In genomic region chr1:178776553-178776952, GRCh38 we compare ENCODE assay signal across 1 cellular context.
TF ChIP-seq lines count a peak whose summit lies in the region.

No MANE protein-coding gene starts in this region.

TF ChIP-seq in HepG2, 621 proteins besides CTCF, POLR2A, EP300 and RAD21 (continued from another document and continues in another):
- TF ChIP-seq HNF4G (IDR thresholded peaks at IDR 0.05; ENCODE audit: borderline replicate concordance, low read depth, low read length) (peak; percentile 24; the same call in 1 of the 2 replicates), HNF4G (CRISPR knock-in tag; IDR thresholded peaks at IDR 0.05; ENCODE audit: borderline replicate concordance, low read depth) (no peak), GATAD2A (CRISPR knock-in tag; IDR thresholded peaks at IDR 0.05) (peak; percentile 80), PITX1 (CRISPR knock-in tag; IDR thresholded peaks at IDR 0.05) (no peak), HNRNPK (IDR thresholded peaks at IDR 0.05; ENCODE audit: low read depth, low read length, poor library complexity, severe bottlenecking) (no peak), REPIN1 (CRISPR knock-in tag; IDR thresholded peaks at IDR 0.05; ENCODE audit: borderline replicate concordance, low read depth) (no peak), MED8 (CRISPR knock-in tag; IDR thresholded peaks at IDR 0.05; ENCODE audit: insufficient replicate concordance) (no peak), ZFP90 (CRISPR knock-in tag; IDR thresholded peaks at IDR 0.05; ENCODE audit: borderline replicate concordance) (no peak), BCL3 (CRISPR knock-in tag; IDR thresholded peaks at IDR 0.05) (no peak), MLX (CRISPR knock-in tag; IDR thresholded peaks at IDR 0.05) (no peak), ZNF672 (CRISPR knock-in tag; IDR thresholded peaks at IDR 0.05) (no peak), ZNF558 (CRISPR knock-in tag; IDR thresholded peaks at IDR 0.05; ENCODE audit: borderline replicate concordance) (no peak), ZNF343 (CRISPR knock-in tag; IDR thresholded peaks at IDR 0.05) (no peak), SRSF9 (IDR thresholded peaks at IDR 0.05; ENCODE audit: borderline replicate concordance, insufficient read depth, low read depth, low read length, poor library complexity, severe bottlenecking) (no peak), NFRKB (IDR thresholded peaks at IDR 0.05) (no peak), NONO (IDR thresholded peaks at IDR 0.05) (no peak), NONO (CRISPR knock-in tag; conservative IDR thresholded peaks at IDR 0.05) (no peak), ZNF816 (CRISPR knock-in tag; IDR thresholded peaks at IDR 0.05; ENCODE audit: borderline replicate concordance) (no peak), GMEB2 (CRISPR knock-in tag; IDR thresholded peaks at IDR 0.05; ENCODE audit: low read depth) (no peak), TRIM22 (IDR thresholded peaks at IDR 0.05) (no peak), MTA1 (CRISPR knock-in tag; IDR thresholded peaks at IDR 0.05; ENCODE audit: borderline replicate concordance) (no peak), PAF1 (CRISPR knock-in tag; IDR thresholded peaks at IDR 0.05) (no peak), ZNF430 (CRISPR knock-in tag; IDR thresholded peaks at IDR 0.05) (no peak), BORCS8-MEF2B (CRISPR knock-in tag; IDR thresholded peaks at IDR 0.05) (no peak), KMT2A (CRISPR knock-in tag; IDR thresholded peaks at IDR 0.05) (no peak), NRL (CRISPR knock-in tag; IDR thresholded peaks at IDR 0.05; ENCODE audit: borderline replicate concordance) (no peak), ZNF770 (CRISPR knock-in tag; IDR thresholded peaks at IDR 0.05) (no peak), ZNF414 (CRISPR knock-in tag; IDR thresholded peaks at IDR 0.05) (no peak), ZNF652 (CRISPR knock-in tag; IDR thresholded peaks at IDR 0.05; ENCODE audit: borderline replicate concordance, low read depth) (no peak), ISL2 (CRISPR knock-in tag; IDR thresholded peaks at IDR 0.05) (0 out of 2 replicates have a peak, but pooled peaks have one; percentile 18), HMG20A (CRISPR knock-in tag; IDR thresholded peaks at IDR 0.05; ENCODE audit: borderline replicate concordance) (peak; percentile 33; the same call in 1 of the 2 replicates), GPN1 (CRISPR knock-in tag; IDR thresholded peaks at IDR 0.05; ENCODE audit: borderline replicate concordance) (no peak), EZH2 (conservative IDR thresholded peaks at IDR 0.05; ENCODE audit: low read depth, low read length) (no peak), RNF2 (conservative IDR thresholded peaks at IDR 0.05; ENCODE audit: low read depth) (no peak), SIN3B (IDR thresholded peaks at IDR 0.05; ENCODE audit: low read length) (no peak), SSRP1 (CRISPR knock-in tag; IDR thresholded peaks at IDR 0.05) (no peak), ZNF562 (CRISPR knock-in tag; IDR thresholded peaks at IDR 0.05; ENCODE audit: borderline replicate concordance) (no peak), ARHGAP35 (CRISPR knock-in tag; IDR thresholded peaks at IDR 0.05; ENCODE audit: borderline replicate concordance) (no peak), ATF5 (CRISPR knock-in tag; IDR thresholded peaks at IDR 0.05; ENCODE audit: low read depth) (no peak), ZNF713 (CRISPR knock-in tag; IDR thresholded peaks at IDR 0.05) (no peak), ZNF570 (CRISPR knock-in tag; IDR thresholded peaks at IDR 0.05; ENCODE audit: borderline replicate concordance) (no peak), SYNCRIP (IDR thresholded peaks at IDR 0.05; ENCODE audit: insufficient read depth, low read depth, low read length) (no peak), NR2F6 (IDR thresholded peaks at IDR 0.05) (peak; percentile 59; the same call in 1 of the 2 replicates), NR2F6 (CRISPR knock-in tag; IDR thresholded peaks at IDR 0.05) (peak; percentile 75), SMARCC2 (IDR thresholded peaks at IDR 0.05) (no peak), KLF13 (CRISPR knock-in tag; IDR thresholded peaks at IDR 0.05) (no peak), MAFG (CRISPR knock-in tag; IDR thresholded peaks at IDR 0.05) (no peak), SNAPC2 (CRISPR knock-in tag; IDR thresholded peaks at IDR 0.05) (no peak), RERE (CRISPR knock-in tag; IDR thresholded peaks at IDR 0.05; ENCODE audit: low read depth) (no peak), ZBTB25 (CRISPR knock-in tag; IDR thresholded peaks at IDR 0.05) (no peak), TEF (CRISPR knock-in tag; IDR thresholded peaks at IDR 0.05) (no peak), THRA (CRISPR knock-in tag; IDR thresholded peaks at IDR 0.05; ENCODE audit: borderline replicate concordance) (0 out of 2 replicates have a peak, but pooled peaks have one; percentile 35), SOX6 (IDR thresholded peaks at IDR 0.05) (no peak), SOX6 (CRISPR knock-in tag; IDR thresholded peaks at IDR 0.05) (peak; percentile 47; the same call in 1 of the 2 replicates), TBX2 (CRISPR knock-in tag; IDR thresholded peaks at IDR 0.05; ENCODE audit: borderline replicate concordance) (no peak), EEA1 (CRISPR knock-in tag; IDR thresholded peaks at IDR 0.05; ENCODE audit: borderline replicate concordance) (no peak)
